Comparison of ENCODE assay signal across 8 cellular contexts in genomic region chr19:51169283-51169918, GRCh38. TPM values are rescaled to one million over a fixed set of nuclear protein-coding genes. Genes with fewer than 3 reads are reported as not detected.
DNase-seq lines count a peak whose midpoint lies in the region; ATAC-seq and TF ChIP-seq lines count a peak whose summit lies in the region.
"Not testable (repeated sequence)": the region's sequence is repeated elsewhere in the genome, so short reads cannot be mapped to it uniquely, and the experiment has no call there.

No MANE protein-coding gene starts in this region.

- intact Hi-C loops in lower leg skin (cut with DNase I; ENCODE audit: low total_unique reads); vagina (cut with DNase I): not testable (repeated sequence)

- H3K27me3 ChIP-seq in endodermal cell (ENCODE audit: control insufficient read depth, insufficient read depth, low read length, poor library complexity, severe bottlenecking), result peaks cover 22% of the 10 kb centered on the region
- H3K27me3 ChIP-seq in vagina, result not testable (repeated sequence)

- not testable (repeated sequence) for TF ChIP-seq POLR2A in lower leg skin (IDR thresholded peaks at IDR 0.05); vagina (IDR thresholded peaks at IDR 0.05)

- H3K4me3 ChIP-seq in GM12865 (ENCODE audit: low read depth, low read length); endodermal cell (ENCODE audit: low read length); lower leg skin (ENCODE audit: low read depth, poor library complexity, severe bottlenecking); vagina: not testable (repeated sequence)

- not testable (repeated sequence) for H3K9me3 ChIP-seq in endodermal cell (ENCODE audit: control insufficient read depth, low read length); vagina

- TF ChIP-seq CTCF in GM12865 (IDR thresholded peaks at IDR 0.05; ENCODE audit: insufficient read depth, low read depth, low read length, missing control alignments) (peak; percentile 75), endodermal cell (conservative IDR thresholded peaks at IDR 0.05) (peak; percentile 91), lower leg skin (IDR thresholded peaks at IDR 0.05) (peak in 1 of 3 donors; percentile 67), vagina (IDR thresholded peaks at IDR 0.05) (peak; percentile 54 to 68 (median 66))

- peak; percentile 53 for ATAC-seq in SK-N-SH treated with all-trans-retinoic acid at 6 μM for 48 hours

- not testable (repeated sequence) for H3K9ac ChIP-seq in endodermal cell (ENCODE audit: extremely low read depth, low read length, poor library complexity, severe bottlenecking)

- not testable (repeated sequence) for H3K4me1 Mint-ChIP-seq in endodermal cell

- H3K36me3 Mint-ChIP-seq in endodermal cell (ENCODE audit: low read depth), result not testable (repeated sequence)

- not testable (repeated sequence) for H3K27ac ChIP-seq in endodermal cell (ENCODE audit: low read depth, low read length); vagina

- peak; percentile 67 for DNase-seq in GM12865 (ENCODE audit: low read depth)
- DNase-seq in NCI-H1694 (lab: John Stamatoyannopoulos, UW), result peak; percentile 19
- DNase-seq in activated T-helper 1 cell treated with Interleukin-2 at 50 U/mL for 16 hours (ENCODE audit: low read depth), result peak; percentile 47
- DNase-seq in endodermal cell, result peak; percentile 88
- DNase-seq in lower leg skin (ENCODE audit: low spot score in 2 of 2), result peak; percentile 66 to 92
- peak; percentile 26 to 59 for DNase-seq in stimulated activated CD4-positive, alpha-beta T cell treated with anti-CD3 and anti-CD28 coated beads, Interleukin-12 subunit alpha, Interleukin-12 subunit beta, amount 100 ng/mL, for 24 hours (ENCODE audit: low read depth in 2 of 2)
- DNase-seq in vagina (ENCODE audit: extremely low spot score in 2 of 2), result not testable (repeated sequence)

- H3K36me3 ChIP-seq in endodermal cell (ENCODE audit: control insufficient read depth, insufficient read depth, low read length); vagina: not testable (repeated sequence)

- H3K27me3 Mint-ChIP-seq in endodermal cell (ENCODE audit: insufficient read depth), result peaks cover 29% of the 10 kb centered on the region

- H3K4me1 ChIP-seq in endodermal cell (ENCODE audit: control insufficient read depth, insufficient read depth, low read length); vagina: not testable (repeated sequence)

- 24 to 26% methylated on average over 6 to 11 of the region's 11 CpGs for WGBS in endodermal cell (ENCODE audit: insufficient coverage in 1 of 2, insufficient read length in 1 of 2), 2 experiments
- 8 to 9% methylated on average over 8 to 11 of the region's 11 CpGs for WGBS in lower leg skin, 2 donors

- not testable (repeated sequence) for H3K4me3 Mint-ChIP-seq in endodermal cell

- H3K27ac Mint-ChIP-seq in endodermal cell, result not testable (repeated sequence)

- not testable (repeated sequence) for H3K9me3 Mint-ChIP-seq in endodermal cell

RNA-seq across cellular contexts. Expression of gene SIGLEC7, which starts 27.3 kb away (rescaled TPM):
- not detected for total RNA-seq in endodermal cell
- not detected for polyA plus RNA-seq in endodermal cell (2013, experiment 1 of 2)
- polyA plus RNA-seq in endodermal cell (2013, experiment 2 of 2), result not detected
- not detected for total RNA-seq in lower leg skin
- 1.5 TPM for total RNA-seq in vagina

RNA-seq across cellular contexts. Expression of gene SIGLEC9, which starts 44.7 kb away (rescaled TPM):
- total RNA-seq in endodermal cell, result not detected
- polyA plus RNA-seq in endodermal cell (2013, experiment 1 of 2), result not detected
- polyA plus RNA-seq in endodermal cell (2013, experiment 2 of 2), result not detected
- total RNA-seq in lower leg skin, result 1 to 10 TPM in 2 of 4 donors, under 1 TPM in 2; 0.15 to 2.7 (median 1.2) TPM
- total RNA-seq in vagina, result 5.9 TPM

RNA-seq across cellular contexts. Expression of gene CD33, which starts 55.5 kb away (rescaled TPM):
- total RNA-seq in endodermal cell (not detected), lower leg skin (1 to 10 TPM; 1.4 to 2.5 (median 2.1) TPM), vagina (5.6 TPM)
- polyA plus RNA-seq in endodermal cell (2013, experiment 1 of 2), result not detected
- not detected for polyA plus RNA-seq in endodermal cell (2013, experiment 2 of 2)
